31 cellular contexts compared by ENCODE assay signal in genomic region chr11:117486059-117486458, GRCh38.
"Had no signal": no experiment of that assay in that cellular context is flagged by ENCODE, and none has a peak within 500 bp of the region (broad histone marks: within the 10 kb centered on the region; RNA-seq: fewer than 3 reads in every experiment).

No MANE protein-coding gene starts in this region.

- H3K27me3 ChIP-seq: ascending aorta, breast epithelium, cardiac muscle cell, colonic mucosa had no signal

- H3K9me3 ChIP-seq: ascending aorta, breast epithelium, colonic mucosa, esophagus squamous epithelium, gastroesophageal sphincter had no signal

- ATAC-seq: activated CD4-positive, alpha-beta T cell treated with anti-CD3 and anti-CD28 coated beads for 36 hours; activated CD8-positive, alpha-beta T cell treated with anti-CD3 and anti-CD28 coated beads, Interleukin-2, amount 10 ng/mL, durations not matched to agents 7 days and 5 days; activated naive CD4-positive, alpha-beta T cell treated with anti-CD3 and anti-CD28 coated beads, Interleukin-2, amount 50 U/mL, for 72 hours; activated T-cell treated with anti-CD3 and anti-CD28 coated beads, Interleukin-2, amount 50 U/mL, for 72 hours; gastroesophageal sphincter had no signal

- H3K27me3 Mint-ChIP-seq: brain had no signal

- H3K36me3 Mint-ChIP-seq: activated CD4-positive, alpha-beta memory T cell treated with anti-CD3 and anti-CD28 coated beads for 36 hours; activated naive CD4-positive, alpha-beta T cell treated with anti-CD3 and anti-CD28 coated beads, Interleukin-2, amount 10 ng/mL, durations not matched to agents 7 days and 5 days; activated naive CD4-positive, alpha-beta T cell treated with anti-CD3 and anti-CD28 coated beads, Interleukin-2, amount 50 U/mL, for 72 hours; activated naive CD8-positive, alpha-beta T cell treated with anti-CD3 and anti-CD28 coated beads, Interleukin-2, amount 10 ng/mL, durations not matched to agents 7 days and 5 days had no signal

- H3K4me3 ChIP-seq: ascending aorta, breast epithelium, cardiac muscle cell, colonic mucosa, esophagus squamous epithelium, gastroesophageal sphincter had no signal

- H3K36me3 ChIP-seq: ascending aorta, breast epithelium, cardiac muscle cell, colonic mucosa, esophagus squamous epithelium, gastroesophageal sphincter had no signal

- H3K4me1 ChIP-seq: ascending aorta, breast epithelium, colonic mucosa, esophagus squamous epithelium, gastroesophageal sphincter had no signal

- H3K4me3 Mint-ChIP-seq: activated CD4-positive, alpha-beta memory T cell treated with anti-CD3 and anti-CD28 coated beads for 36 hours; activated CD4-positive, alpha-beta T cell treated with anti-CD3 and anti-CD28 coated beads for 36 hours; activated CD4-positive, alpha-beta T cell treated with anti-CD3 and anti-CD28 coated beads, Interleukin-2, amount 10 ng/mL, durations not matched to agents 24 days and 14 days; activated CD8-positive, alpha-beta T cell treated with anti-CD3 and anti-CD28 coated beads, Interleukin-2, amount 10 ng/mL, durations not matched to agents 7 days and 5 days; activated naive CD4-positive, alpha-beta T cell treated with anti-CD3 and anti-CD28 coated beads, Interleukin-2, amount 10 ng/mL, durations not matched to agents 7 days and 5 days; activated naive CD8-positive, alpha-beta T cell treated with anti-CD3 and anti-CD28 coated beads, Interleukin-2, amount 10 ng/mL, durations not matched to agents 7 days and 5 days; activated T-cell treated with anti-CD3 and anti-CD28 coated beads, Interleukin-2, amount 50 U/mL, for 24 hours; activated T-cell treated with anti-CD3 and anti-CD28 coated beads, Interleukin-2, amount 50 U/mL, for 72 hours; brain had no signal

- H3K27ac ChIP-seq: ascending aorta, breast epithelium, cardiac muscle cell, colonic mucosa, epithelial cell of prostate, esophagus squamous epithelium, gastroesophageal sphincter had no signal

- H3K9me3 Mint-ChIP-seq: activated CD4-positive, alpha-beta memory T cell treated with anti-CD3 and anti-CD28 coated beads for 36 hours; activated CD4-positive, alpha-beta T cell treated with anti-CD3 and anti-CD28 coated beads, Interleukin-2, amount 10 ng/mL, durations not matched to agents 24 days and 14 days; activated naive CD4-positive, alpha-beta T cell treated with anti-CD3 and anti-CD28 coated beads, Interleukin-2, amount 10 ng/mL, durations not matched to agents 7 days and 5 days; activated naive CD8-positive, alpha-beta T cell treated with anti-CD3 and anti-CD28 coated beads, Interleukin-2, amount 10 ng/mL, durations not matched to agents 7 days and 5 days; activated T-cell treated with anti-CD3 and anti-CD28 coated beads, Interleukin-2, amount 50 U/mL, for 24 hours; activated T-cell treated with anti-CD3 and anti-CD28 coated beads, Interleukin-2, amount 50 U/mL, for 72 hours; brain had no signal

- H3K4me1 Mint-ChIP-seq: activated CD4-positive, alpha-beta T cell treated with anti-CD3 and anti-CD28 coated beads for 36 hours; activated CD4-positive, alpha-beta T cell treated with anti-CD3 and anti-CD28 coated beads, Interleukin-2, amount 10 ng/mL, durations not matched to agents 24 days and 14 days; activated naive CD4-positive, alpha-beta T cell treated with anti-CD3 and anti-CD28 coated beads, Interleukin-2, amount 10 ng/mL, durations not matched to agents 7 days and 5 days had no signal

- H3K27ac Mint-ChIP-seq: activated CD4-positive, alpha-beta memory T cell treated with anti-CD3 and anti-CD28 coated beads for 36 hours; activated CD4-positive, alpha-beta T cell treated with anti-CD3 and anti-CD28 coated beads for 36 hours; activated CD4-positive, alpha-beta T cell treated with anti-CD3 and anti-CD28 coated beads, Interleukin-2, amount 10 ng/mL, durations not matched to agents 24 days and 14 days; activated CD8-positive, alpha-beta T cell treated with anti-CD3 and anti-CD28 coated beads, Interleukin-2, amount 10 ng/mL, durations not matched to agents 7 days and 5 days; activated naive CD4-positive, alpha-beta T cell treated with anti-CD3 and anti-CD28 coated beads, Interleukin-2, amount 10 ng/mL, durations not matched to agents 7 days and 5 days; activated naive CD4-positive, alpha-beta T cell treated with anti-CD3 and anti-CD28 coated beads, Interleukin-2, amount 50 U/mL, for 72 hours; activated naive CD8-positive, alpha-beta T cell treated with anti-CD3 and anti-CD28 coated beads, Interleukin-2, amount 10 ng/mL, durations not matched to agents 7 days and 5 days; activated T-cell treated with anti-CD3 and anti-CD28 coated beads, Interleukin-2, amount 50 U/mL, for 24 hours; activated T-cell treated with anti-CD3 and anti-CD28 coated beads, Interleukin-2, amount 50 U/mL, for 72 hours had no signal

- FAIRE-seq: endometrium, endothelial cell of umbilical vein had no signal

- DNase-seq: activated CD4-positive, alpha-beta memory T cell treated with anti-CD3 and anti-CD28 coated beads for 36 hours; activated CD4-positive, alpha-beta T cell treated with anti-CD3 and anti-CD28 coated beads for 36 hours; activated CD4-positive, alpha-beta T cell treated with anti-CD3 and anti-CD28 coated beads, Interleukin-2, amount 10 ng/mL, durations not matched to agents 24 days and 14 days; activated CD4-positive, CD25-positive, alpha-beta regulatory T cell; activated CD4-positive, CD25-positive, alpha-beta regulatory T cell treated with anti-CD3 and anti-CD28 coated beads, Interleukin-2, amount 50 U/mL, for 72 hours; activated CD8-positive, alpha-beta memory T cell treated with anti-CD3 and anti-CD28 coated beads, Interleukin-2, amount 50 U/mL, for 48 hours; activated CD8-positive, alpha-beta T cell treated with anti-CD3 and anti-CD28 coated beads, Interleukin-2, amount 10 ng/mL, durations not matched to agents 7 days and 5 days; activated gamma-delta T cell; activated naive CD4-positive, alpha-beta T cell; activated naive CD4-positive, alpha-beta T cell treated with anti-CD3 and anti-CD28 coated beads, Interleukin-2, amount 10 ng/mL, durations not matched to agents 7 days and 5 days; activated naive CD8-positive, alpha-beta T cell treated with anti-CD3 and anti-CD28 coated beads, Interleukin-2, amount 10 ng/mL, durations not matched to agents 7 days and 5 days; activated T-cell treated with anti-CD3 and anti-CD28 coated beads for 4 hours; activated T-cell treated with anti-CD3 and anti-CD28 coated beads, Interleukin-2, amount 50 U/mL, for 24 hours; activated T-cell treated with anti-CD3 and anti-CD28 coated beads, Interleukin-2, amount 50 U/mL, for 72 hours; central memory CD4-positive, alpha-beta T cell; cerebellar nuclear complex; colonic mucosa; effector CD8-positive, alpha-beta T cell; esophagus squamous epithelium; foreskin melanocyte; head of caudate nucleus; T-helper 2 cell had no signal
